1 cellular context compared by ENCODE assay signal in genomic region chr11:66367561-66368312, GRCh38.
TF ChIP-seq lines count a peak whose summit lies in the region.

No MANE protein-coding gene starts in this region.

TF ChIP-seq in HCT116, 20 proteins besides CTCF, POLR2A, EP300 and RAD21 (continued from another document):
- TF ChIP-seq EZH2 (IDR thresholded peaks at IDR 0.05) = no peak
- TF ChIP-seq SP1 (IDR thresholded peaks at IDR 0.05; ENCODE audit: low read depth) = no peak
- no peak for TF ChIP-seq ZFX (IDR thresholded peaks at IDR 0.05)
- TF ChIP-seq POLR2AphosphoS5 (IDR thresholded peaks at IDR 0.05; ENCODE audit: low read depth, low read length) = no peak
- TF ChIP-seq ELF1 (IDR thresholded peaks at IDR 0.05; ENCODE audit: borderline replicate concordance, low read depth) = no peak
- TF ChIP-seq ZNF274 (IDR thresholded peaks at IDR 0.05; ENCODE audit: low read depth, low read length) = no peak
